Comparison of ENCODE assay signal across 16 cellular contexts in genomic region chr12:46657416-46658411, GRCh38.
DNase-seq lines count a peak whose midpoint lies in the region; ATAC-seq, FAIRE-seq and TF ChIP-seq lines count a peak whose summit lies in the region.
"Had no signal": no experiment of that assay in that cellular context is flagged by ENCODE, and none has a peak within 500 bp of the region (broad histone marks: within the 10 kb centered on the region; RNA-seq: fewer than 3 reads in every experiment).

No MANE protein-coding gene starts in this region.

- H3K79me2 ChIP-seq in mammary epithelial cell (ENCODE audit: insufficient read depth, low read length): no peaks in the 10 kb centered on the region
- H3K79me2 ChIP-seq in endothelial cell of umbilical vein (ENCODE audit: control insufficient read depth, insufficient read depth, low read length): no peaks in the 10 kb centered on the region

- H3K4me2 ChIP-seq in mammary epithelial cell (ENCODE audit: insufficient read depth, low read depth, low read length) (no peak overlapping the region), endothelial cell of umbilical vein (ENCODE audit: insufficient read depth, low read length) (no peak overlapping the region)

- CTCF ChIA-PET in MCF 10A (lab: Yijun Ruan, JAX) (interaction anchor here (0.7 to 1.0 kb wide), 3 partner anchors 8 to 282 kb away, joined by 3 read pairs; no protein-coding TSS in a partner anchor), mammary epithelial cell (lab: Charles Lee; ENCODE audit: low non-redundant PET) (no interaction called here), endothelial cell of umbilical vein (lab: Charles Lee) (interaction anchor here (1.2 kb wide), 3 partner anchors 108 to 364 kb away, joined by 3 to 4 read pairs (median 4); no protein-coding TSS in a partner anchor)

- in situ Hi-C loops in mammary epithelial cell (cut with MboI; ENCODE audit: low sequenced_read_pairs in 2 of 2): no loop called here

- H3K4me3 ChIP-seq in mammary epithelial cell (replicated peaks in 1 of 3; ENCODE audit: insufficient read depth in 1 of 3, low read depth in 2 of 3, low read length in 3 of 3) (no peak overlapping the region), endothelial cell of umbilical vein (replicated peaks in 1 of 3; ENCODE audit: insufficient read depth in 1 of 3, low read depth in 1 of 3, low read length in 3 of 3) (no peak overlapping the region), uterus (no peak overlapping the region), left lung (no peak overlapping the region)

- 78% methylated on average over 4 of the region's 4 CpGs for WGBS in mammary epithelial cell (ENCODE audit: low coverage, missing lambda C conversion rate)

- H3K4me1 ChIP-seq in mammary epithelial cell (ENCODE audit: insufficient read depth, low read length) (peaks cover 23% of the 10 kb centered on the region), endothelial cell of umbilical vein (ENCODE audit: control insufficient read depth, extremely low read depth, insufficient read depth, low read length) (peaks cover 42% of the 10 kb centered on the region), uterus (peaks cover 0 to 19% of the 10 kb centered on the region in 2 donors), left lung (peaks cover 11 to 28% of the 10 kb centered on the region in 2 donors)

- ATAC-seq in left lung: no peak

- H3K4me3 Mint-ChIP-seq in MCF 10A (ENCODE audit: unreplicated experiment): no peak overlapping the region
- H3K4me3 Mint-ChIP-seq: activated naive CD8-positive, alpha-beta T cell; H9; nephron progenitor cell had no signal

- dilution Hi-C loops in mammary epithelial cell (cut with HindIII; ENCODE audit: low sequenced_read_pairs): no loop called here
- dilution Hi-C loops in endothelial cell of umbilical vein (cut with MboI; ENCODE audit: extremely low pct_ligation_motif_present, low sequenced_read_pairs): no loop called here

- intact Hi-C loops in MCF 10A (cut with micrococcal nuclease): no loop called here
- intact Hi-C loops in mammary epithelial cell (cut with micrococcal nuclease): no loop called here
- intact Hi-C loops in endothelial cell of umbilical vein (cut with micrococcal nuclease): no loop called here
- intact Hi-C loops in uterus (cut with DNase I; ENCODE audit: low total_unique reads): no loop called here
- intact Hi-C loops in left lung (cut with DNase I): no loop called here

- DNase-seq in MCF 10A (ENCODE audit: unreplicated experiment) (no peak), mammary epithelial cell (no peak), endothelial cell of umbilical vein (ENCODE audit: low read depth, low spot score) (peak; percentile 43), iris pigment epithelial cell (ENCODE audit: low read depth) (peak; percentile 50), uterus (no peak), left lung (no peak), anterior cingulate cortex (lab: John Stamatoyannopoulos, UW) (no peak)
- DNase-seq in activated CD4-positive, CD25-positive, alpha-beta regulatory T cell treated with anti-CD3 and anti-CD28 coated beads, Interleukin-2, amount 50 U/mL, for 72 hours: no peak
- DNase-seq: 8988T, H9, head of caudate nucleus, MM.1S, nephron progenitor cell, small intestine, WERI-Rb-1 had no signal

- H3K27ac Mint-ChIP-seq in MCF 10A (ENCODE audit: low read depth, unreplicated experiment): peak overlapping the region; percentile 25
- H3K27ac Mint-ChIP-seq: activated naive CD8-positive, alpha-beta T cell; nephron progenitor cell had no signal

- no peak for FAIRE-seq in endothelial cell of umbilical vein (lab: Jason Lieb, UNC)
- FAIRE-seq: small intestine had no signal

- no peaks in the 10 kb centered on the region for H3K36me3 ChIP-seq in mammary epithelial cell (ENCODE audit: insufficient read depth, low read length)
- H3K36me3 ChIP-seq in endothelial cell of umbilical vein (ENCODE audit: control insufficient read depth in 2 of 2, extremely low read depth in 1 of 2, insufficient read depth in 2 of 2, low read length in 2 of 2): no peaks in the 10 kb centered on the region
- no peaks in the 10 kb centered on the region for H3K36me3 ChIP-seq in uterus
- H3K36me3 ChIP-seq in left lung: no peaks in the 10 kb centered on the region
- H3K36me3 ChIP-seq: WERI-Rb-1 had no signal

- no peaks in the 10 kb centered on the region for H3K9me1 ChIP-seq in endothelial cell of umbilical vein (replicated peaks; ENCODE audit: control insufficient read depth, extremely low read depth, insufficient read depth, low read length)

- H3K27ac ChIP-seq in mammary epithelial cell (ENCODE audit: insufficient read depth, low read depth, low read length): no peak overlapping the region
- H3K27ac ChIP-seq in endothelial cell of umbilical vein (ENCODE audit: insufficient read depth, low read depth, low read length): no peak overlapping the region
- H3K27ac ChIP-seq in uterus: peak overlapping the region; percentile 32 to 80
- H3K27ac ChIP-seq in left lung: peak overlapping the region in 1 of 2 donors; percentile 30
- H3K27ac ChIP-seq: WERI-Rb-1 had no signal

- H3K9me3 ChIP-seq in mammary epithelial cell (replicated peaks; ENCODE audit: insufficient read depth, low read length): no peaks in the 10 kb centered on the region
- no peaks in the 10 kb centered on the region for H3K9me3 ChIP-seq in endothelial cell of umbilical vein (replicated peaks; ENCODE audit: control insufficient read depth, insufficient read depth, low read length)
- H3K9me3 ChIP-seq in uterus: no peaks in the 10 kb centered on the region
- no peaks in the 10 kb centered on the region for H3K9me3 ChIP-seq in left lung

- no peak for TF ChIP-seq CTCF in MCF 10A (IDR thresholded peaks at IDR 0.05; ENCODE audit: unreplicated experiment)
- TF ChIP-seq CTCF in mammary epithelial cell (conservative IDR thresholded peaks at IDR 0.05 in 1 of 2, IDR thresholded peaks at IDR 0.05 in 1 of 2; ENCODE audit: extremely low read depth in 1 of 2, insufficient read depth in 1 of 2, low read depth in 1 of 2, low read length in 2 of 2): no peak
- TF ChIP-seq CTCF in endothelial cell of umbilical vein (IDR thresholded peaks at IDR 0.05; ENCODE audit: extremely low read depth in 1 of 2, insufficient read depth in 1 of 2, low read depth in 1 of 2, low read length in 2 of 2): no peak
- no peak for TF ChIP-seq CTCF in uterus (IDR thresholded peaks at IDR 0.05)
- TF ChIP-seq CTCF in left lung (IDR thresholded peaks at IDR 0.05): no peak

- H4K20me1 ChIP-seq in mammary epithelial cell (ENCODE audit: insufficient read depth, low read length): no peaks in the 10 kb centered on the region
- H4K20me1 ChIP-seq in endothelial cell of umbilical vein (replicated peaks; ENCODE audit: control insufficient read depth, extremely low read depth, insufficient read depth, low read length): no peaks in the 10 kb centered on the region

- TF ChIP-seq POLR2A in endothelial cell of umbilical vein (IDR thresholded peaks at IDR 0.05; ENCODE audit: low read depth, low read length) (no peak), uterus (IDR thresholded peaks at IDR 0.05) (no peak)

- no peaks in the 10 kb centered on the region for H3K27me3 Mint-ChIP-seq in MCF 10A (ENCODE audit: insufficient read depth, unreplicated experiment)
- H3K27me3 Mint-ChIP-seq: activated naive CD8-positive, alpha-beta T cell had no signal

- H3K9ac ChIP-seq in mammary epithelial cell (ENCODE audit: insufficient read depth, low read length) (no peak overlapping the region), endothelial cell of umbilical vein (replicated peaks; ENCODE audit: extremely low read depth, insufficient read depth, low read length) (no peak overlapping the region)

- H3K27me3 ChIP-seq in mammary epithelial cell (ENCODE audit: insufficient read depth, low read length) (no peaks in the 10 kb centered on the region), endothelial cell of umbilical vein (ENCODE audit: control insufficient read depth in 2 of 2, insufficient read depth in 2 of 2, low read length in 2 of 2) (no peaks in the 10 kb centered on the region), uterus (no peaks in the 10 kb centered on the region), left lung (no peaks in the 10 kb centered on the region)

- H2AFZ ChIP-seq in mammary epithelial cell (ENCODE audit: low read depth, low read length) (no peak overlapping the region), endothelial cell of umbilical vein (ENCODE audit: low read depth, low read length) (peak overlapping the region; percentile 14)

- peaks cover 34% of the 10 kb centered on the region for H3K4me1 Mint-ChIP-seq in MCF 10A (ENCODE audit: insufficient read depth, unreplicated experiment)

- BruUV-seq in MCF 10A (replicated peaks; lab: Mats Ljungman, UMichigan): no TSS peak
- no TSS peak for BruUV-seq in mammary epithelial cell (replicated peaks; lab: Mats Ljungman, UMichigan)
- BruUV-seq in endothelial cell of umbilical vein (replicated peaks; lab: Mats Ljungman, UMichigan): no TSS peak

- H3K9me3 Mint-ChIP-seq in MCF 10A (ENCODE audit: unreplicated experiment): no peaks in the 10 kb centered on the region
- H3K9me3 Mint-ChIP-seq: H9, nephron progenitor cell had no signal

- POLR2A ChIA-PET in MCF 10A (lab: Yijun Ruan, JAX) (interaction anchor here (0.6 to 2.3 kb wide), 17 partner anchors 16 to 499 kb away, joined by 3 to 8 read pairs (median 4); partner anchors contain the start of gene SLC38A1), endothelial cell of umbilical vein (lab: Charles Lee) (no interaction called here)

- H3K36me3 Mint-ChIP-seq in MCF 10A (ENCODE audit: insufficient read depth, unreplicated experiment): no peaks in the 10 kb centered on the region
- H3K36me3 Mint-ChIP-seq: activated naive CD8-positive, alpha-beta T cell had no signal

TF ChIP-seq in endothelial cell of umbilical vein, 7 proteins besides CTCF, POLR2A, EP300 and RAD21:
- TF ChIP-seq MAX (IDR thresholded peaks at IDR 0.05; ENCODE audit: insufficient read depth, insufficient read length) (no peak), POLR2AphosphoS5 (IDR thresholded peaks at IDR 0.05; ENCODE audit: insufficient read depth, low read depth, low read length) (no peak), MYC (IDR thresholded peaks at IDR 0.05; ENCODE audit: low read depth, low read length) (no peak), FOS (IDR thresholded peaks at IDR 0.05; ENCODE audit: borderline replicate concordance, insufficient read depth, low read length) (peak; percentile 54), EZH2 (IDR thresholded peaks at IDR 0.05; ENCODE audit: borderline replicate concordance, low read depth, low read length, severe bottlenecking) (no peak), GATA2 (IDR thresholded peaks at IDR 0.05; ENCODE audit: insufficient read depth, insufficient read length, low read depth, low read length) (no peak), JUN (IDR thresholded peaks at IDR 0.05; ENCODE audit: borderline replicate concordance, insufficient read depth, insufficient read length, low read depth) (no peak)

Comparison
In these comparisons a context has a peak if more than half of its experiments do, and no peak if none do; other contexts are left out.
1. DNase-seq: peak in endothelial cell of umbilical vein (single experiment) and iris pigment epithelial cell (single experiment); none in MCF 10A (single experiment), mammary epithelial cell (single experiment), uterus (0 of 2), left lung (0 of 2), activated CD4-positive, CD25-positive, alpha-beta regulatory T cell treated with anti-CD3 and anti-CD28 coated beads, Interleukin-2, amount 50 U/mL, for 72 hours (single experiment) and anterior cingulate cortex (0 of 58).
2. H3K27ac ChIP-seq: peak in uterus (2 of 2); none in mammary epithelial cell (single experiment) and endothelial cell of umbilical vein (single experiment).